In genomic region chr3:70336885-70337284, GRCh38 we compare ENCODE assay signal across 8 cellular contexts. TPM values are rescaled to one million over a fixed set of nuclear protein-coding genes. Genes with fewer than 3 reads are reported as not detected.
"Had no signal": no experiment of that assay in that cellular context is flagged by ENCODE, and none has a peak within 500 bp of the region (broad histone marks: within the 10 kb centered on the region; RNA-seq: fewer than 3 reads in every experiment).

No MANE protein-coding gene starts in this region.

RNA-seq across cellular contexts. Expression of gene MDFIC2, which starts 24.4 kb away (rescaled TPM):
- total RNA-seq: LHCN-M2, MCF 10A, NCI-H460, OCI-LY7, PC-9, Right ventricle myocardium superior, SJSA1 had no signal
- polyA plus RNA-seq: SK-N-SH had no signal
